In the genomic region with DNA sequence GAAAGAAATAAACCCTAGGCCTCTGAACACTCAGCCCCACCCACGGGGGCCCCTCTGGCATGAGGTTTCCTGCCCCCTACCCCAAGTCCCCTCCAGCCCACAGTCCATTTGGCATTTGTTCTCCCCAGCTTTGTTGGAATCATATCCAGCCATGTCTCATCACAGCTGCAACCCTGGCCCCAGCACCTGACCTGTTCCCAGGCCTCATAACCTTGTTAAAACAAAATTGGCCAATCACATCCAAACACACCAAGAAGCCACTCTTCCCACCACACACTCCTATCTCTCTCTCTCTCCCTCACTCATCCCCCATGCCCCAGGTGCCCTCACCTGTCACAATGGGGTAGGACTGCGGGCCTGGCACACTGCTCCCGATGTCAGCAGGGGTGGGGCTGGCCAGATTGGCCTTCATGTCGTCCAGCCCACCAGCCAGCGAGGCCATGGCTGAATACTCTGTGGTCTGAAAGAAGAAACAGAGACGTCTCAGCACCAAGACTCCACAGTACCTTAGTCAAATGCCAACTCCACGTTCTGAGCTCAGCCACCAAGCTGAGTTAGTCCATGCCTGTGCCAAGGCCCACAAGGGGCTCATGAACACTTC, we compare ENCODE assay signal across 15 cellular contexts.
"Had no signal": no experiment of that assay in that cellular context is flagged by ENCODE, and none has a peak within 500 bp of the region (broad histone marks: within the 10 kb centered on the region; RNA-seq: fewer than 3 reads in every experiment).

No MANE protein-coding gene starts in this region.

- H3K4me1 ChIP-seq: colonic mucosa, heart left ventricle, tibial artery, vagina had no signal

- H3K9me3 ChIP-seq: colonic mucosa, mucosa of descending colon, ovary, tibial artery, vagina had no signal

- H3K4me3 ChIP-seq: colonic mucosa, heart left ventricle, mucosa of descending colon, ovary, tibial artery, vagina had no signal

- DNase-seq: activated CD4-positive, alpha-beta T cell treated with anti-CD3 and anti-CD28 coated beads for 36 hours; activated CD8-positive, alpha-beta memory T cell treated with anti-CD3 and anti-CD28 coated beads, Interleukin-2, amount 50 U/mL, for 4 hours; colonic mucosa; heart left ventricle; mucosa of descending colon; ovary; stimulated activated CD4-positive, alpha-beta T cell treated with anti-CD3 and anti-CD28 coated beads, Interleukin-4, amount 100 ng/mL, for 24 hours; tibial artery had no signal

- FAIRE-seq: frontal cortex, islet of Langerhans had no signal

- H3K36me3 Mint-ChIP-seq: natural killer cell treated with Interleukin-12 subunit alpha and Interleukin-12 subunit beta and Interleukin-15 and Interleukin-18, amount 100 ng/mL, for 72 hours had no signal

- H3K27me3 ChIP-seq: colonic mucosa, ovary, vagina had no signal

- H3K27ac Mint-ChIP-seq: activated CD4-positive, alpha-beta T cell treated with anti-CD3 and anti-CD28 coated beads for 36 hours; activated CD8-positive, alpha-beta T cell treated with anti-CD3 and anti-CD28 coated beads for 36 hours; activated T-helper 2 cell treated with anti-CD3 and anti-CD28 coated beads, Interferon-gamma antibody, Interleukin-2, Interleukin-4, amounts not matched to agents 10 μg/mL and 5 μg/mL and 100 μg/mL, durations not matched to agents 14 hours and 24 hours and 36 hours; natural killer cell treated with Interleukin-12 subunit alpha and Interleukin-12 subunit beta and Interleukin-15 and Interleukin-18, amount 100 ng/mL, for 72 hours had no signal

- H3K4me3 Mint-ChIP-seq: activated CD4-positive, alpha-beta T cell treated with anti-CD3 and anti-CD28 coated beads for 36 hours; activated CD8-positive, alpha-beta T cell treated with anti-CD3 and anti-CD28 coated beads for 36 hours had no signal

- H3K9me3 Mint-ChIP-seq: activated CD8-positive, alpha-beta T cell treated with anti-CD3 and anti-CD28 coated beads for 36 hours; activated T-helper 2 cell treated with anti-CD3 and anti-CD28 coated beads, Interferon-gamma antibody, Interleukin-2, Interleukin-4, amounts not matched to agents 10 μg/mL and 5 μg/mL and 100 μg/mL, durations not matched to agents 14 hours and 24 hours and 36 hours; natural killer cell treated with Interleukin-12 subunit alpha and Interleukin-12 subunit beta and Interleukin-15 and Interleukin-18, amount 100 ng/mL, for 72 hours had no signal

- ATAC-seq: heart left ventricle had no signal

- H3K27ac ChIP-seq: colonic mucosa, heart left ventricle, ovary, tibial artery, vagina, VCaP had no signal

- H3K36me3 ChIP-seq: colonic mucosa, heart left ventricle, ovary, tibial artery, vagina had no signal
